In genomic region chr17:76240461-76241204, GRCh38 we compare ENCODE assay signal across 8 cellular contexts. TPM values are rescaled to one million over a fixed set of nuclear protein-coding genes. Genes with fewer than 3 reads are reported as not detected.
DNase-seq lines count a peak whose midpoint lies in the region; ATAC-seq and TF ChIP-seq lines count a peak whose summit lies in the region.

RNF157 (minus strand) TSS chr17:76240493; CDS start chr17:76240240, 253 bp downstream.

- peak within 1 kb of the TSS; percentile 41 to 45 for H3K4me3 ChIP-seq in uterus

- intact Hi-C loops in uterus (cut with DNase I; ENCODE audit: low total_unique reads): loop anchor here (10.0 kb wide), 1 partner anchor 504 kb away; no protein-coding TSS in a partner anchor

- no peaks in the 10 kb centered on the region for H3K36me3 ChIP-seq in uterus

- TF ChIP-seq POLR2A in uterus (IDR thresholded peaks at IDR 0.05): peak in 1 of 2 donors; percentile 31

- TF ChIP-seq CTCF in glutamatergic neuron (IDR thresholded peaks at IDR 0.05; ENCODE audit: partially characterized antibody, unreplicated experiment) (no peak), uterus (IDR thresholded peaks at IDR 0.05) (no peak)

- peaks cover 76% of the 10 kb centered on the region for H3K4me1 Mint-ChIP-seq in activated naive CD4-positive, alpha-beta T cell treated with anti-CD3 and anti-CD28 coated beads, Interleukin-2, amount 50 U/mL, for 24 hours
- peaks cover 3% of the 10 kb centered on the region for H3K4me1 Mint-ChIP-seq in glutamatergic neuron (ENCODE audit: low read depth, unreplicated experiment)

- H3K9me3 Mint-ChIP-seq in activated naive CD4-positive, alpha-beta T cell treated with anti-CD3 and anti-CD28 coated beads, Interleukin-2, amount 50 U/mL, for 24 hours: no peaks in the 10 kb centered on the region
- H3K9me3 Mint-ChIP-seq in glutamatergic neuron (ENCODE audit: unreplicated experiment): peaks cover 2% of the 10 kb centered on the region

- peaks cover 0 to 4% of the 10 kb centered on the region in 2 donors for H3K27me3 ChIP-seq in uterus

- no peak within 1 kb of the TSS for H3K27ac ChIP-seq in uterus

- no peaks in the 10 kb centered on the region for H3K4me1 ChIP-seq in uterus

- H3K9me3 ChIP-seq in uterus: no peaks in the 10 kb centered on the region

- no peaks in the 10 kb centered on the region for H3K27me3 Mint-ChIP-seq in activated naive CD4-positive, alpha-beta T cell treated with anti-CD3 and anti-CD28 coated beads, Interleukin-2, amount 50 U/mL, for 24 hours
- H3K27me3 Mint-ChIP-seq in glutamatergic neuron (ENCODE audit: unreplicated experiment): peaks cover 14% of the 10 kb centered on the region

- peaks cover 2% of the 10 kb centered on the region for H3K36me3 Mint-ChIP-seq in activated naive CD4-positive, alpha-beta T cell treated with anti-CD3 and anti-CD28 coated beads, Interleukin-2, amount 50 U/mL, for 24 hours
- peaks cover 3% of the 10 kb centered on the region for H3K36me3 Mint-ChIP-seq in glutamatergic neuron (ENCODE audit: unreplicated experiment)

- DNase-seq in NCI-H1436 (lab: John Stamatoyannopoulos, UW) (peak; percentile 44), NCI-H1436 treated with DMSO at 0.1 percent for 48 hours (lab: John Stamatoyannopoulos, UW) (no peak), RPMI8226 (peak; percentile 34), glutamatergic neuron (peak; percentile 65), nucleus accumbens (lab: John Stamatoyannopoulos, UW) (peak in 48 of 56 donors; percentile 18 to 85 (median 58)), uterus (peak; percentile 27 to 40)

- ATAC-seq in HG03280 (IDR thresholded peaks at IDR 0.05; ENCODE audit: unreplicated experiment): peak; percentile 73

- H3K4me3 Mint-ChIP-seq in activated naive CD4-positive, alpha-beta T cell treated with anti-CD3 and anti-CD28 coated beads, Interleukin-2, amount 50 U/mL, for 24 hours: peak within 1 kb of the TSS; percentile 91
- peak within 1 kb of the TSS; percentile 93 for H3K4me3 Mint-ChIP-seq in glutamatergic neuron (ENCODE audit: unreplicated experiment)

- H3K27ac Mint-ChIP-seq in activated naive CD4-positive, alpha-beta T cell treated with anti-CD3 and anti-CD28 coated beads, Interleukin-2, amount 50 U/mL, for 24 hours: peak within 1 kb of the TSS; percentile 84
- H3K27ac Mint-ChIP-seq in glutamatergic neuron (ENCODE audit: unreplicated experiment): no peak within 1 kb of the TSS

RNA-seq across cellular contexts. Expression of gene RNF157, which starts in this region (rescaled TPM):
- total RNA-seq in glutamatergic neuron (ENCODE audit: unreplicated experiment) (17.8 TPM), uterus (1 to 10 TPM in 3 of 4 donors, under 1 TPM in 1; 0.77 to 5.7 (median 1.7) TPM)
